In the genomic region with DNA sequence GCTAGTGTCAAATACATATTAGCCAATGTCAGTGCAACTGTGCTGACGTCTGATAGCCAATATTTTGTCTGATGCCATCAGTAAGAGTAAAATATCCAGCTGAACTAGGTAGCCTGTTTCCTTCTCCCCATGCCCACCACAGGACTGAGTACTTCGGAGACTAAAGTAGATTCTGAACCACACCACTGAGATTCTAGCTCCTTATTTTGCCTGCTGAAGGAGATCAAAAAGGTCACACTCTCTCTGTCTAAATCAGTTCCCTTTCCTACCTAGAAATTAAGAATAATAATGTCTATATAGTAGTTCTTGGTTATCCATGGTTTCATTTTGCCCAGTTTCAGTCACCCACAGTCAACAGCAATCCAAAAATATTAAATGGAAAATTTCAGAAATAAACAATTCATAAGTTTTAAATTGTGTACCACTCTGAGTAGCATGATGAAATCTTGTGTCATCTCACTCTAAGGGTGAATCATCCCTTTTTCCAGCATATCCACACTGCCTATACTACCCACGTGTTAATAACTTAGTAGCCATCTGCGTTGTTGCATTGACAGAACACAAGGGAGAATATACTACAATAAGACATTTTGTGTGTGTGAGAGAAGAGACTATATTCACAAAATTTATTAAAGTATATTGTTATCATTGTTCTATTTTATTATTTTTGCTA, we compare ENCODE assay signal across 18 cellular contexts.
DNase-seq lines count a peak whose midpoint lies in the region; ATAC-seq, FAIRE-seq and TF ChIP-seq lines count a peak whose summit lies in the region.
"Had no signal": no experiment of that assay in that cellular context is flagged by ENCODE, and none has a peak within 500 bp of the region (broad histone marks: within the 10 kb centered on the region; RNA-seq: fewer than 3 reads in every experiment).

No MANE protein-coding gene starts in this region.

- peak; percentile 41 for DNase-seq in EH (ENCODE audit: low read depth)
- peak; percentile 80 for DNase-seq in OCI-M1 (lab: John Stamatoyannopoulos, UW)
- DNase-seq in choroid plexus epithelial cell (ENCODE audit: low read depth) = peak; percentile 83
- peak; percentile 65 for DNase-seq in mesenchymal stem cell
- DNase-seq in COR-L47 (lab: John Stamatoyannopoulos, UW) = no peak
- no peak for DNase-seq in RCC 7860 (ENCODE audit: low spot score)
- DNase-seq in hepatocyte (ENCODE audit: low spot score) = no peak
- DNase-seq: activated CD4-positive, alpha-beta T cell treated with anti-CD3 and anti-CD28 coated beads, Interleukin-2, amount 50 U/mL, for 48 hours; activated T-cell treated with anti-CD3 and anti-CD28 coated beads, Interleukin-2, amount 50 U/mL, for 24 hours; caudate nucleus; DMS79; NCI-H1092; RPMI8226; SW 1271; transverse colon had no signal

- H4K91ac ChIP-seq in mesenchymal stem cell (ENCODE audit: low read length) = no peak overlapping the region

- H3K14ac ChIP-seq in mesenchymal stem cell (ENCODE audit: low read length in 2 of 2) = no peak overlapping the region

- H3K4me3 ChIP-seq in choroid plexus epithelial cell (ENCODE audit: low read depth, low read length) = no peak overlapping the region
- no peak overlapping the region for H3K4me3 ChIP-seq in mesenchymal stem cell (ENCODE audit: insufficient read depth in 1 of 2, low read depth in 1 of 2, low read length in 2 of 2)
- no peak overlapping the region for H3K4me3 ChIP-seq in hepatocyte
- H3K4me3 ChIP-seq: BLaER1, transverse colon had no signal

- H3K9me3 ChIP-seq in mesenchymal stem cell (ENCODE audit: control insufficient read depth, low read length) (no peaks in the 10 kb centered on the region), hepatocyte (ENCODE audit: low read depth) (no peaks in the 10 kb centered on the region)
- H3K9me3 ChIP-seq: BLaER1, transverse colon had no signal

- peak overlapping the region; percentile 85 for H4K8ac ChIP-seq in mesenchymal stem cell (ENCODE audit: low read length)

- peak overlapping the region; percentile 39 for H2AFZ ChIP-seq in mesenchymal stem cell (ENCODE audit: low read depth, low read length)
- H2AFZ ChIP-seq in hepatocyte = no peak overlapping the region

- H3K27me3 ChIP-seq in mesenchymal stem cell (ENCODE audit: control insufficient read depth in 1 of 2, insufficient read depth in 1 of 2, low read length in 2 of 2) = no peaks in the 10 kb centered on the region
- H3K27me3 ChIP-seq in hepatocyte = no peaks in the 10 kb centered on the region
- H3K27me3 ChIP-seq: BLaER1, transverse colon had no signal

- no peak overlapping the region for H3K18ac ChIP-seq in mesenchymal stem cell (ENCODE audit: low read depth in 1 of 2, low read length in 2 of 2)

- no peak overlapping the region for H3K4me2 ChIP-seq in mesenchymal stem cell (ENCODE audit: low read length, poor library complexity, severe bottlenecking)
- no peak overlapping the region for H3K4me2 ChIP-seq in hepatocyte
- H3K4me2 ChIP-seq: BLaER1 had no signal

- peak overlapping the region; percentile 49 for H2BK120ac ChIP-seq in mesenchymal stem cell (ENCODE audit: low read depth, low read length)

- no peaks in the 10 kb centered on the region for H4K20me1 ChIP-seq in hepatocyte (ENCODE audit: insufficient read depth, poor library complexity, severe bottlenecking)
- H4K20me1 ChIP-seq: BLaER1 had no signal

- H3K9ac ChIP-seq in mesenchymal stem cell (ENCODE audit: low read length) = no peak overlapping the region
- H3K9ac ChIP-seq: BLaER1 had no signal

- no peak overlapping the region for H3K4ac ChIP-seq in mesenchymal stem cell (ENCODE audit: low read depth in 1 of 2, low read length in 2 of 2)

- no peak for ATAC-seq in GM19324 (IDR thresholded peaks at IDR 0.05; ENCODE audit: low FRiP score, unreplicated experiment)
- ATAC-seq: sciatic nerve had no signal

- H3K27ac ChIP-seq in mesenchymal stem cell (ENCODE audit: low read length, poor library complexity, severe bottlenecking) (no peak overlapping the region), hepatocyte (no peak overlapping the region)
- H3K27ac ChIP-seq: BLaER1, transverse colon had no signal

- no peaks in the 10 kb centered on the region for H3K4me1 ChIP-seq in mesenchymal stem cell (ENCODE audit: control insufficient read depth, insufficient read depth, low read depth, low read length)
- H3K4me1 ChIP-seq in hepatocyte (ENCODE audit: insufficient read depth) = no peaks in the 10 kb centered on the region
- H3K4me1 ChIP-seq: BLaER1, transverse colon had no signal

- H3K79me2 ChIP-seq in hepatocyte = no peaks in the 10 kb centered on the region

- H2AK5ac ChIP-seq in mesenchymal stem cell (ENCODE audit: low read length, severe bottlenecking) = no peak overlapping the region

- no peak overlapping the region for H2BK5ac ChIP-seq in mesenchymal stem cell (ENCODE audit: low read depth, low read length, poor library complexity, severe bottlenecking)

- no peaks in the 10 kb centered on the region for H3K79me1 ChIP-seq in mesenchymal stem cell (replicated peaks; ENCODE audit: low read length, poor library complexity, severe bottlenecking)

- 94% methylated on average over 2 of the region's 4 CpGs for WGBS in mesenchymal stem cell
- WGBS in hepatocyte (ENCODE audit: low lambda C conversion rate, missing lambda C conversion rate) = 81% methylated on average over 4 of the region's 4 CpGs

- no peaks in the 10 kb centered on the region for H3K36me3 ChIP-seq in mesenchymal stem cell (ENCODE audit: control insufficient read depth in 1 of 2, insufficient read depth in 2 of 2, low read depth in 1 of 2, low read length in 2 of 2)
- H3K36me3 ChIP-seq in hepatocyte (replicated peaks; ENCODE audit: insufficient read depth, low read depth) = no peaks in the 10 kb centered on the region
- H3K36me3 ChIP-seq: BLaER1, transverse colon had no signal

- no peak overlapping the region for H2BK15ac ChIP-seq in mesenchymal stem cell (ENCODE audit: low read depth, poor library complexity, severe bottlenecking)

- no peak for FAIRE-seq in RCC 7860 (lab: Jason Lieb, UNC)

- TF ChIP-seq CTCF in choroid plexus epithelial cell (conservative IDR thresholded peaks at IDR 0.05; ENCODE audit: low read depth, low read length) (no peak), hepatocyte (IDR thresholded peaks at IDR 0.05; ENCODE audit: poor library complexity) (no peak)

- H3K23ac ChIP-seq in mesenchymal stem cell (ENCODE audit: low read length in 2 of 2) = no peak overlapping the region

- H2BK12ac ChIP-seq in mesenchymal stem cell (ENCODE audit: low read length in 2 of 2) = no peak overlapping the region

- no peaks in the 10 kb centered on the region for H3K9me2 ChIP-seq in hepatocyte (replicated peaks; ENCODE audit: insufficient read depth)

Comparison
In these comparisons a context has a peak if more than half of its experiments do, and no peak if none do; other contexts are left out.
1. DNase-seq: peak in EH (single experiment), OCI-M1 (single experiment), choroid plexus epithelial cell (single experiment) and mesenchymal stem cell (single experiment); none in COR-L47 (single experiment), RCC 7860 (single experiment) and hepatocyte (single experiment).